15 cellular contexts compared by ENCODE assay signal in the genomic region with DNA sequence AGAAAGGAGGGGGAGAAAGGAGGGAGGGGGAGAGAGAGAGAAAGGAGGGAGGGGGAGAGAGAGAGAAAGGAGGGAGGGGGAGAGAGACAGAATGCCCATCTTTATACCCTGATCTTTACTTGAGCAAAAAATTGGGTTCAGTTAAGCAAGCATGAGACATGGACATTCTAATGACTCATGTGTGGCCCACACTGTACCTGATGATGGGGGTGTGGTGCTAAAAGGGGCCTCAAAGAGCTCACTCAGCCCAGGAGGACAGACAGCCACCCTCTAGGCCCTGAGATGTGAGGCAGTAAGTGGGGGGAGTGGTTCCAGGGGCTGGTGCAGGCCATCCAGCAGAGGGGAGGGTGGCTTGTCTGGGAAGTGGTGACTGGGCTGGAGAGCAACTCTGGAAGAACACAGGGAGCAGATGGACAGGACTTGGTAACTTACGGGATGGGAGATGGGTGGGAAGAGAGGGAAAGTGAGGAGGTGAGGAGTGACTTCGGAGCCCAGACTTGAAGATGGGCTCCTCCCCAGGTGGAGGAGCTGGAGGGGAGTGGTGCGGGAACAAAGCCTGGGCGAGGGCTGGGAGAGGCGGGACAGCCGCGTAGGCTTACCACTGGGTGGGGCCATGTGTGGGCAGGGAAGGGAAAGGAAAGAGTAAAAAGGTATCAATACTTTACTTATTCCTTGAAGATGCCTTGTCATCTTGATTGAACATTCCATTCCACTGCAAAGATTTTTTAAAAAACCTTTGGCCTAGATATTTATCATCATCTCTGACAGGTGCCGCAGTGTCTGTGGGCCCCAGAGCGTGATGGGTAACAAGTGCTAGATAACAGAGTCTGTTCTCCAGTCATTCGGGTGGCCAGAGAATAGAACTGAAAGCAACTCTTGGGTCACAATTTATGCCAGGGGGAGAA. TPM values are rescaled to one million over a fixed set of nuclear protein-coding genes. Genes with fewer than 3 reads are reported as not detected.
DNase-seq lines count a peak whose midpoint lies in the region; ATAC-seq and TF ChIP-seq lines count a peak whose summit lies in the region.
"Had no signal": no experiment of that assay in that cellular context is flagged by ENCODE, and none has a peak within 500 bp of the region (broad histone marks: within the 10 kb centered on the region; RNA-seq: fewer than 3 reads in every experiment).

No MANE protein-coding gene starts in this region.

- WGBS in suprapubic skin: 78% methylated on average over 10 of the region's 10 CpGs

- POLR2A ChIA-PET in A673 (lab: Charles Lee; ENCODE audit: low non-redundant PET): no interaction called here

- CTCF ChIA-PET in A673 (lab: Charles Lee): no interaction called here

- TF ChIP-seq EP300 in suprapubic skin (IDR thresholded peaks at IDR 0.05): no peak

- intact Hi-C loops in A673 (cut with micrococcal nuclease; ENCODE audit: unreplicated experiment): no loop called here

- TF ChIP-seq POLR2A in suprapubic skin (IDR thresholded peaks at IDR 0.05): no peak

- H3K4me3 ChIP-seq in RWPE2 (ENCODE audit: severe bottlenecking) (no peak overlapping the region), epithelial cell of esophagus (ENCODE audit: low read length) (no peak overlapping the region), subcutaneous abdominal adipose tissue (ENCODE audit: low read depth in 1 of 5, low read length in 5 of 5) (no peak overlapping the region), suprapubic skin (no peak overlapping the region), A673 (ENCODE audit: low read depth, low read length, poor library complexity, severe bottlenecking) (no peak overlapping the region)
- H3K4me3 ChIP-seq: colonic mucosa had no signal

- peak; percentile 20; the same call in 2 of the 3 replicates for ATAC-seq in RWPE2 (ENCODE audit: low read depth)

- TF ChIP-seq CTCF in RWPE2 (IDR thresholded peaks at IDR 0.05; ENCODE audit: poor library complexity, severe bottlenecking): no peak
- TF ChIP-seq CTCF in epithelial cell of esophagus (IDR thresholded peaks at IDR 0.05; ENCODE audit: insufficient read depth, low read depth, low read length, missing control alignments): no peak
- TF ChIP-seq CTCF in suprapubic skin (IDR thresholded peaks at IDR 0.05): no peak
- TF ChIP-seq CTCF in A673 (conservative IDR thresholded peaks at IDR 0.05; ENCODE audit: low read depth, low read length): no peak

- H3K27ac ChIP-seq in RWPE2 (ENCODE audit: poor library complexity, severe bottlenecking): no peak overlapping the region
- H3K27ac ChIP-seq in subcutaneous abdominal adipose tissue (ENCODE audit: low read depth, low read length): peak overlapping the region; percentile 69
- no peak overlapping the region for H3K27ac ChIP-seq in suprapubic skin
- no peak overlapping the region for H3K27ac ChIP-seq in A673 (ENCODE audit: low read depth, low read length, poor library complexity, severe bottlenecking)
- H3K27ac ChIP-seq: colonic mucosa had no signal

- DNase-seq in activated gamma-delta T cell treated with Interleukin-2 at 50 U/mL for 16 hours (peak; percentile 11), activated gamma-delta T cell (lab: John Stamatoyannopoulos, UW) (no peak), RWPE2 (ENCODE audit: low spot score) (no peak), epithelial cell of esophagus (ENCODE audit: low read depth) (peak; percentile 29), suprapubic skin (ENCODE audit: low spot score in 2 of 2) (no peak), A673 (ENCODE audit: low spot score) (no peak), NCI-H2196 treated with DMSO at 0.1 percent for 48 hours (lab: John Stamatoyannopoulos, UW; ENCODE audit: unreplicated experiment) (no peak)
- DNase-seq: activated CD4-positive, CD25-positive, alpha-beta regulatory T cell; DMS 273 treated with DMSO at 0.1 percent for 48 hours; KG1; NCI-H1092 treated with DMSO at 0.1 percent for 48 hours; NCI-H774; nephron progenitor cell had no signal

- H3K9ac ChIP-seq in subcutaneous abdominal adipose tissue (ENCODE audit: low read length in 5 of 5): no peak overlapping the region

- H3K4me1 ChIP-seq in RWPE2 (ENCODE audit: insufficient read depth, poor library complexity, severe bottlenecking) (no peaks in the 10 kb centered on the region), subcutaneous abdominal adipose tissue (ENCODE audit: control insufficient read depth in 5 of 5, insufficient read depth in 5 of 5, low read length in 5 of 5) (peaks cover 0 to 42% (median 24%) of the 10 kb centered on the region in 5 donors), suprapubic skin (peaks cover 16% of the 10 kb centered on the region), A673 (ENCODE audit: insufficient read depth, low read length, poor library complexity, severe bottlenecking) (no peaks in the 10 kb centered on the region)
- H3K4me1 ChIP-seq: colonic mucosa had no signal

- H3K9me3 ChIP-seq in RWPE2 (ENCODE audit: severe bottlenecking) (no peaks in the 10 kb centered on the region), subcutaneous abdominal adipose tissue (ENCODE audit: control insufficient read depth in 5 of 5, low read length in 5 of 5) (no peaks in the 10 kb centered on the region), suprapubic skin (no peaks in the 10 kb centered on the region), A673 (ENCODE audit: low read depth, low read length, poor library complexity, severe bottlenecking) (no peaks in the 10 kb centered on the region)
- H3K9me3 ChIP-seq: colonic mucosa had no signal

- H3K36me3 ChIP-seq in RWPE2 (ENCODE audit: low read depth): no peaks in the 10 kb centered on the region
- peaks cover 4 to 51% (median 32%) of the 10 kb centered on the region in 5 donors for H3K36me3 ChIP-seq in subcutaneous abdominal adipose tissue (ENCODE audit: control insufficient read depth in 5 of 5, insufficient read depth in 5 of 5, low read length in 5 of 5)
- H3K36me3 ChIP-seq in suprapubic skin: peaks cover 12% of the 10 kb centered on the region
- H3K36me3 ChIP-seq in A673 (ENCODE audit: insufficient read depth, low read length, poor library complexity, severe bottlenecking): peaks cover 13% of the 10 kb centered on the region

- H3K27me3 ChIP-seq in RWPE2 (ENCODE audit: insufficient read depth, poor library complexity, severe bottlenecking) (no peaks in the 10 kb centered on the region), subcutaneous abdominal adipose tissue (ENCODE audit: control insufficient read depth in 5 of 5, insufficient read depth in 4 of 5, low read length in 5 of 5) (no peaks in the 10 kb centered on the region), suprapubic skin (no peaks in the 10 kb centered on the region), A673 (replicated peaks; ENCODE audit: insufficient read depth, low read depth, low read length, poor library complexity) (no peaks in the 10 kb centered on the region)
- H3K27me3 ChIP-seq: colonic mucosa had no signal

- no TSS peak for BruUV-seq in A673 (replicated peaks; lab: Mats Ljungman, UMichigan)

RNA-seq across cellular contexts. Expression of a gene that starts 32.3 kb away (rescaled TPM):
- total RNA-seq in suprapubic skin (100 to 1,000 TPM in 2 of 4 donors, 10 to 100 TPM in 2; 34.0 to 115 (median 93.0) TPM), A673 (2021) (219 and 224 TPM in 2 replicates)

RNA-seq across cellular contexts. Expression of a gene that starts 43.6 kb away (rescaled TPM):
- 1 to 10 TPM; 1.9 to 5.9 (median 2.6) TPM for total RNA-seq in suprapubic skin
- total RNA-seq in A673 (2021): not detected in 2 replicates

Comparison
In these comparisons a context has a peak if more than half of its experiments do, and no peak if none do; other contexts are left out.
1. DNase-seq: peak in activated gamma-delta T cell treated with Interleukin-2 at 50 U/mL for 16 hours (single experiment) and epithelial cell of esophagus (single experiment); none in activated gamma-delta T cell (single experiment), RWPE2 (single experiment), suprapubic skin (0 of 2), A673 (single experiment) and NCI-H2196 treated with DMSO at 0.1 percent for 48 hours (single experiment).